ENCODE assay signal across 8 cellular contexts in genomic region chr19:19033426-19034203, GRCh38. TPM values are rescaled to one million over a fixed set of nuclear protein-coding genes. Genes with fewer than 3 reads are reported as not detected.
A peak's percentile ranks its signal among the peaks of the same experiment; 100 is the strongest.
DNase-seq lines count a peak whose midpoint lies in the region; ATAC-seq and TF ChIP-seq lines count a peak whose summit lies in the region.

ARMC6 (plus strand) TSS chr19:19033603; CDS start chr19:19034210, 607 bp downstream.
SUGP2 (minus strand) TSS chr19:19033517; CDS start chr19:19031071, 2,446 bp downstream.

- H3K9me3 Mint-ChIP-seq in type B pancreatic cell, result no peaks in the 10 kb centered on the region

- H3K27ac Mint-ChIP-seq in type B pancreatic cell, result peak within 1 kb of the TSS; percentile 96

- no peaks in the 10 kb centered on the region for H3K27me3 Mint-ChIP-seq in type B pancreatic cell

- H3K36me3 ChIP-seq in adrenal gland (replicated peaks in 1 of 2), result peaks cover 0 to 20% of the 10 kb centered on the region in 2 donors
- H3K36me3 ChIP-seq in heart right ventricle, result peaks cover 0 to 42% (median 4%) of the 10 kb centered on the region in 9 donors

- H3K4me3 ChIP-seq in adrenal gland (peak within 1 kb of the TSS; percentile 69 to 99 (median 84)), heart right ventricle (peak within 1 kb of the TSS; percentile 71 to 99 (median 86))

- peak; percentile 43 to 78 for TF ChIP-seq POLR2A in adrenal gland (IDR thresholded peaks at IDR 0.05)

- H3K9me3 ChIP-seq in adrenal gland (replicated peaks in 1 of 3) (no peaks in the 10 kb centered on the region), heart right ventricle (no peaks in the 10 kb centered on the region)

- H3K4me1 Mint-ChIP-seq in type B pancreatic cell (ENCODE audit: unreplicated experiment), result peaks cover 15% of the 10 kb centered on the region

- H3K27ac ChIP-seq in adrenal gland, result peak within 1 kb of the TSS; percentile 51 to 97 (median 93)
- peak within 1 kb of the TSS; percentile 91 to 100 (median 98) for H3K27ac ChIP-seq in heart right ventricle

- in situ Hi-C loops in GM13976 (cut with MboI; ENCODE audit: low sequenced_read_pairs, unreplicated experiment), result no loop called here

- ATAC-seq in HG02840 (IDR thresholded peaks at IDR 0.05; ENCODE audit: low FRiP score, unreplicated experiment) (peak; percentile 77), heart right ventricle (peak; percentile 83 to 94 (median 89))

- H3K4me1 ChIP-seq in adrenal gland (replicated peaks in 1 of 2) (peaks cover 14 to 22% of the 10 kb centered on the region in 2 donors), heart right ventricle (peaks cover 0 to 38% (median 29%) of the 10 kb centered on the region in 9 donors)

- no peaks in the 10 kb centered on the region for H3K27me3 ChIP-seq in adrenal gland
- H3K27me3 ChIP-seq in heart right ventricle, result no peaks in the 10 kb centered on the region

- DNase-seq in GM13976 (ENCODE audit: low spot score), result peak; percentile 99
- DNase-seq in NCI-H1436 treated with DMSO at 0.1 percent for 48 hours (lab: John Stamatoyannopoulos, UW), result peak; percentile 32
- DNase-seq in adrenal gland, result peak; percentile 84 to 89 (median 86)
- DNase-seq in heart right ventricle, result peak; percentile 83 to 87
- DNase-seq in posterior vena cava (ENCODE audit: low spot score), result peak; percentile 96
- DNase-seq in type B pancreatic cell (ENCODE audit: extremely low spot score, unreplicated experiment), result peak; percentile 92

- peak within 1 kb of the TSS; percentile 98 for H3K4me3 Mint-ChIP-seq in type B pancreatic cell

- TF ChIP-seq CTCF in GM13976 (IDR thresholded peaks at IDR 0.05; ENCODE audit: borderline replicate concordance, control extremely low read depth, extremely low read depth, insufficient read depth, missing control alignments) (no peak), adrenal gland (IDR thresholded peaks at IDR 0.05) (peak in 4 of 6 experiments; percentile 17 to 31 (median 24)), heart right ventricle (IDR thresholded peaks at IDR 0.05) (peak in 4 of 9 donors; percentile 9 to 23 (median 15)), type B pancreatic cell (conservative IDR thresholded peaks at IDR 0.05) (peak; percentile 28)

- intact Hi-C loops in T-helper 1 cell treated with Interleukin-12 subunit alpha and Interleukin-12 subunit beta and Interleukin-4 antibody, amounts not matched to agents 30 ng/mL and 1 ng/mL, for 36 hours (cut with micrococcal nuclease), result loop anchor here (1.0 to 10.0 kb wide), 11 partner anchors 30 to 511 kb away; partner anchors contain the start of genes BORCS8, COPE, CRTC1 and DDX49
- intact Hi-C loops in adrenal gland (cut with DNase I), result no loop called here
- intact Hi-C loops in heart right ventricle (cut with DNase I), result no loop called here
- intact Hi-C loops in posterior vena cava (cut with DNase I), result no loop called here

- H3K36me3 Mint-ChIP-seq in type B pancreatic cell, result peaks cover 14% of the 10 kb centered on the region

- 0% methylated on average over 18 to 94 of the region's 94 CpGs for WGBS in adrenal gland, 4 donors
- WGBS in heart right ventricle, 2 donors, result 0% methylated on average over 82 to 94 of the region's 94 CpGs

RNA-seq across cellular contexts. Expression of gene ARMC6, which starts in this region (rescaled TPM):
- total RNA-seq in T-helper 1 cell treated with Interleukin-12 subunit alpha and Interleukin-12 subunit beta and Interleukin-4 antibody, amounts not matched to agents 30 ng/mL and 1 ng/mL, for 36 hours, result 30.7 and 32.8 TPM in 2 replicates
- total RNA-seq in adrenal gland, result 10 to 100 TPM; 16.7 to 31.5 (median 27.2) TPM
- polyA plus RNA-seq in adrenal gland, result 10 to 100 TPM; 26.5 to 39.3 (median 38.5) TPM
- 10 to 100 TPM; 13.4 to 22.3 (median 15.2) TPM for total RNA-seq in heart right ventricle
- 10 to 100 TPM; 21.9 to 27.9 TPM for polyA plus RNA-seq in heart right ventricle
- total RNA-seq in posterior vena cava, result 10 to 100 TPM; 12.6 to 19.3 TPM
- 28.2 and 34.6 TPM in 2 replicates for total RNA-seq in type B pancreatic cell (ENCODE audit: low replicate concordance)

RNA-seq across cellular contexts. Expression of gene SUGP2, which starts in this region (rescaled TPM):
- total RNA-seq in T-helper 1 cell treated with Interleukin-12 subunit alpha and Interleukin-12 subunit beta and Interleukin-4 antibody, amounts not matched to agents 30 ng/mL and 1 ng/mL, for 36 hours, result 117 and 121 TPM in 2 replicates
- 10 to 100 TPM; 22.0 to 87.6 (median 49.6) TPM for total RNA-seq in adrenal gland
- polyA plus RNA-seq in adrenal gland, result 100 to 1,000 TPM in 2 of 3 donors, 10 to 100 TPM in 1; 39.6 to 291 (median 176) TPM
- 10 to 100 TPM; 50.4 to 72.3 (median 63.3) TPM for total RNA-seq in heart right ventricle
- polyA plus RNA-seq in heart right ventricle, result 10 to 100 TPM; 27.2 to 85.2 TPM
- total RNA-seq in posterior vena cava, result 10 to 100 TPM; 50.4 to 51.1 TPM
- total RNA-seq in type B pancreatic cell (ENCODE audit: low replicate concordance), result 58.6 and 123 TPM in 2 replicates

Comparison
In these comparisons a context has a peak if more than half of its experiments do, and no peak if none do; other contexts are left out.
1. Peak in every context shown above with its lines: DNase-seq, ATAC-seq, H3K4me3 ChIP-seq and H3K27ac ChIP-seq.
2. DNase-seq: peak in every context shown above with its lines; median percentile 99 in GM13976; 96 in posterior vena cava; 92 in type B pancreatic cell; 86 in adrenal gland; 85 in heart right ventricle; 32 in NCI-H1436 treated with DMSO at 0.1 percent for 48 hours.